Comparison of ENCODE assay signal across 1 cellular context in the genomic region with DNA sequence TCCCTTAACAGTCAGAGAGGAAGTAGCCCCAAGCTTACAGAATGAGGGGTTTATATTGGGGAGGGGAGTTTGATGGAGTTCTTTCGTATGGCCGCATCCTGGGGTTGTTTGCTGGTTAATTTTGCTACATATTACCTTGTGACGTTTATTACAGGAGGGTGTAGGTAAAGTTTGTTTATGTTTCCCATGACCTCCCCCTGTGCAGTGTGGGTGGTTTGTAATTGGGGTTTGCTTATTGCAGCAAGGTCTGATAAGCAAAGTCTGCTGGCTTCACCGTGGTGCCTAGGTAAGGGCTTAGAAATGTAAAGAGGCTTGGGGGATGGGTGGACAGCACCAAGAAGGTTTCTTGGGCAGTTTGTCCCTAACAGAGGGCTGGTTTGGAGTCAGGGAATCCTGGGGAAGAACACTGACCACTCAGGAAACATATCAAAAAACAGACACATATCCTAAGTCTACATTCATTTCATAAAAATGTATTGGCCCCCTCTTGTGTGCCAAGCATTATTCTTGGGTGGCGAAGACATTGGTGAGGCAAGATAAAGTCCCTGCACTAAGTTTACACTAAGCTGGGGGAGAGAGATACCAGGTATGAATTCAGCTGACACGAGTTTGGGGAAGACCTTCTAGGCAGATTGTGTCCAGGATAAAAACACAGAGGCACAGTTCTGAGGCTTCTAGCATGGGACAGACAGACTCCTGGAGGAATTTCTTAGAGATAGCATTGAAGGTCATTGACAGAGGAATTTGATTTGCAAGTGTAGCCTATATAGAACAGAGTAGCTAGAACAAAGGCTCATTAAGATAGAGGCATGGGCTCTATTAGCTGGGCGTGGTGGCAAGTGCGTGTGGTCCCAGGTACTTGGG.
A peak's percentile ranks its signal among the peaks of the same experiment; 100 is the strongest.
TF ChIP-seq lines count a peak whose summit lies in the region.

No MANE protein-coding gene starts in this region.

TF ChIP-seq in HEK293, 187 proteins besides CTCF, POLR2A, EP300 and RAD21 (continued from another document):
- no peak for TF ChIP-seq ZNF121 (tag by site-specific recombination; IDR thresholded peaks at IDR 0.05)
- peak; percentile 20; the same call in 1 of the 2 replicates for TF ChIP-seq ZXDB (tag by site-specific recombination; IDR thresholded peaks at IDR 0.05)
- TF ChIP-seq ZNF629 (tag by site-specific recombination; IDR thresholded peaks at IDR 0.05) = 0 out of 2 replicates have a peak, but pooled peaks have one; percentile 31
- no peak for TF ChIP-seq ZNF830 (tag by site-specific recombination; IDR thresholded peaks at IDR 0.05; ENCODE audit: low read depth)
- no peak for TF ChIP-seq ZNF146 (tag by site-specific recombination; IDR thresholded peaks at IDR 0.05)
- TF ChIP-seq ZFHX2 (tag by site-specific recombination; conservative IDR thresholded peaks at IDR 0.05) = peak; percentile 78
- no peak for TF ChIP-seq MYNN (tag by site-specific recombination; IDR thresholded peaks at IDR 0.05; ENCODE audit: borderline replicate concordance)
- no peak for TF ChIP-seq SALL2 (tag by site-specific recombination; IDR thresholded peaks at IDR 0.05; ENCODE audit: borderline replicate concordance)
- TF ChIP-seq, protein P1, sequence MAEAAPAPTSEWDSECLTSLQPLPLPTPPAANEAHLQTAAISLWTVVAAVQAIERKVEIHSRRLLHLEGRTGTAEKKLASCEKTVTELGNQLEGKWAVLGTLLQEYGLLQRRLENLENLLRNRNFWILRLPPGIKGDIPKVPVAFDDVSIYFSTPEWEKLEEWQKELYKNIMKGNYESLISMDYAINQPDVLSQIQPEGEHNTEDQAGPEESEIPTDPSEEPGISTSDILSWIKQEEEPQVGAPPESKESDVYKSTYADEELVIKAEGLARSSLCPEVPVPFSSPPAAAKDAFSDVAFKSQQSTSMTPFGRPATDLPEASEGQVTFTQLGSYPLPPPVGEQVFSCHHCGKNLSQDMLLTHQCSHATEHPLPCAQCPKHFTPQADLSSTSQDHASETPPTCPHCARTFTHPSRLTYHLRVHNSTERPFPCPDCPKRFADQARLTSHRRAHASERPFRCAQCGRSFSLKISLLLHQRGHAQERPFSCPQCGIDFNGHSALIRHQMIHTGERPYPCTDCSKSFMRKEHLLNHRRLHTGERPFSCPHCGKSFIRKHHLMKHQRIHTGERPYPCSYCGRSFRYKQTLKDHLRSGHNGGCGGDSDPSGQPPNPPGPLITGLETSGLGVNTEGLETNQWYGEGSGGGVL (tag by site-specific recombination; IDR thresholded peaks at IDR 0.05) = peak; percentile 48; the same call in 1 of the 2 replicates
- TF ChIP-seq ZNF223 (tag by site-specific recombination; IDR thresholded peaks at IDR 0.05) = no peak
- no peak for TF ChIP-seq ZNF544 (tag by site-specific recombination; IDR thresholded peaks at IDR 0.05)
- TF ChIP-seq ZNF585B (tag by site-specific recombination; IDR thresholded peaks at IDR 0.05) = no peak
- TF ChIP-seq ZNF2 (tag by site-specific recombination; IDR thresholded peaks at IDR 0.05) = no peak
- TF ChIP-seq GLIS1 (tag by site-specific recombination; IDR thresholded peaks at IDR 0.05) = peak; percentile 88
- TF ChIP-seq, protein P2, sequence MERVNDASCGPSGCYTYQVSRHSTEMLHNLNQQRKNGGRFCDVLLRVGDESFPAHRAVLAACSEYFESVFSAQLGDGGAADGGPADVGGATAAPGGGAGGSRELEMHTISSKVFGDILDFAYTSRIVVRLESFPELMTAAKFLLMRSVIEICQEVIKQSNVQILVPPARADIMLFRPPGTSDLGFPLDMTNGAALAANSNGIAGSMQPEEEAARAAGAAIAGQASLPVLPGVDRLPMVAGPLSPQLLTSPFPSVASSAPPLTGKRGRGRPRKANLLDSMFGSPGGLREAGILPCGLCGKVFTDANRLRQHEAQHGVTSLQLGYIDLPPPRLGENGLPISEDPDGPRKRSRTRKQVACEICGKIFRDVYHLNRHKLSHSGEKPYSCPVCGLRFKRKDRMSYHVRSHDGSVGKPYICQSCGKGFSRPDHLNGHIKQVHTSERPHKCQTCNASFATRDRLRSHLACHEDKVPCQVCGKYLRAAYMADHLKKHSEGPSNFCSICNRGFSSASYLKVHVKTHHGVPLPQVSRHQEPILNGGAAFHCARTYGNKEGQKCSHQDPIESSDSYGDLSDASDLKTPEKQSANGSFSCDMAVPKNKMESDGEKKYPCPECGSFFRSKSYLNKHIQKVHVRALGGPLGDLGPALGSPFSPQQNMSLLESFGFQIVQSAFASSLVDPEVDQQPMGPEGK (tag by site-specific recombination; IDR thresholded peaks at IDR 0.05) = peak; percentile 49; the same call in 1 of the 2 replicates
- TF ChIP-seq ZNF416 (tag by site-specific recombination; IDR thresholded peaks at IDR 0.05) = no peak
- TF ChIP-seq, protein P3, sequence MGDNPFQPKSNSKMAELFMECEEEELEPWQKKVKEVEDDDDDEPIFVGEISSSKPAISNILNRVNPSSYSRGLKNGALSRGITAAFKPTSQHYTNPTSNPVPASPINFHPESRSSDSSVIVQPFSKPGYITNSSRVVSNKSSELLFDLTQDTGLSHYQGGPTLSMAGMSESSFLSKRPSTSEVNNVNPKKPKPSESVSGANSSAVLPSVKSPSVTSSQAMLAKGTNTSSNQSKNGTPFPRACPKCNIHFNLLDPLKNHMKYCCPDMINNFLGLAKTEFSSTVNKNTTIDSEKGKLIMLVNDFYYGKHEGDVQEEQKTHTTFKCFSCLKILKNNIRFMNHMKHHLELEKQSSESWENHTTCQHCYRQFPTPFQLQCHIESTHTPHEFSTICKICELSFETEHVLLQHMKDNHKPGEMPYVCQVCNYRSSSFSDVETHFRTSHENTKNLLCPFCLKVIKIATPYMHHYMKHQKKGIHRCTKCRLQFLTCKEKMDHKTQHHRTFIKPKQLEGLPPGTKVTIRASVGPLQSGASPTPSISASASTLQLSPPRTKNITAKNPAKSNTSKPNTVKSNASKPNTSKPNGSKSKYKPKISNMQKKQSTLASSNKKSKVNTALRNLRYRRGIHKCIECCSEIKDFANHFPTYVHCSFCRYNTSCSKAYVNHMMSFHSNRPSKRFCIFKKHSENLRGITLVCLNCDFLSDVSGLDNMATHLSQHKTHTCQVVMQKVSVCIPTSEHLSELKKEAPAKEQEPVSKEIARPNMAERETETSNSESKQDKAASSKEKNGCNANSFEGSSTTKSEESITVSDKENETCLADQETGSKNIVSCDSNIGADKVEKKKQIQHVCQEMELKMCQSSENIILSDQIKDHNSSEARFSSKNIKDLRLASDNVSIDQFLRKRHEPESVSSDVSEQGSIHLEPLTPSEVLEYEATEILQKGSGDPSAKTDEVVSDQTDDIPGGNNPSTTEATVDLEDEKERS (tag by site-specific recombination; IDR thresholded peaks at IDR 0.05) = no peak
- TF ChIP-seq ZEB2 (tag by site-specific recombination; IDR thresholded peaks at IDR 0.05) = 0 out of 2 replicates have a peak, but pooled peaks have one; percentile 27
- no peak for TF ChIP-seq ZFP69B (tag by site-specific recombination; IDR thresholded peaks at IDR 0.05)
- TF ChIP-seq, protein P4, sequence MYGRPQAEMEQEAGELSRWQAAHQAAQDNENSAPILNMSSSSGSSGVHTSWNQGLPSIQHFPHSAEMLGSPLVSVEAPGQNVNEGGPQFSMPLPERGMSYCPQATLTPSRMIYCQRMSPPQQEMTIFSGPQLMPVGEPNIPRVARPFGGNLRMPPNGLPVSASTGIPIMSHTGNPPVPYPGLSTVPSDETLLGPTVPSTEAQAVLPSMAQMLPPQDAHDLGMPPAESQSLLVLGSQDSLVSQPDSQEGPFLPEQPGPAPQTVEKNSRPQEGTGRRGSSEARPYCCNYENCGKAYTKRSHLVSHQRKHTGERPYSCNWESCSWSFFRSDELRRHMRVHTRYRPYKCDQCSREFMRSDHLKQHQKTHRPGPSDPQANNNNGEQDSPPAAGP (tag by site-specific recombination; IDR thresholded peaks at IDR 0.05) = no peak
- TF ChIP-seq, protein P5, sequence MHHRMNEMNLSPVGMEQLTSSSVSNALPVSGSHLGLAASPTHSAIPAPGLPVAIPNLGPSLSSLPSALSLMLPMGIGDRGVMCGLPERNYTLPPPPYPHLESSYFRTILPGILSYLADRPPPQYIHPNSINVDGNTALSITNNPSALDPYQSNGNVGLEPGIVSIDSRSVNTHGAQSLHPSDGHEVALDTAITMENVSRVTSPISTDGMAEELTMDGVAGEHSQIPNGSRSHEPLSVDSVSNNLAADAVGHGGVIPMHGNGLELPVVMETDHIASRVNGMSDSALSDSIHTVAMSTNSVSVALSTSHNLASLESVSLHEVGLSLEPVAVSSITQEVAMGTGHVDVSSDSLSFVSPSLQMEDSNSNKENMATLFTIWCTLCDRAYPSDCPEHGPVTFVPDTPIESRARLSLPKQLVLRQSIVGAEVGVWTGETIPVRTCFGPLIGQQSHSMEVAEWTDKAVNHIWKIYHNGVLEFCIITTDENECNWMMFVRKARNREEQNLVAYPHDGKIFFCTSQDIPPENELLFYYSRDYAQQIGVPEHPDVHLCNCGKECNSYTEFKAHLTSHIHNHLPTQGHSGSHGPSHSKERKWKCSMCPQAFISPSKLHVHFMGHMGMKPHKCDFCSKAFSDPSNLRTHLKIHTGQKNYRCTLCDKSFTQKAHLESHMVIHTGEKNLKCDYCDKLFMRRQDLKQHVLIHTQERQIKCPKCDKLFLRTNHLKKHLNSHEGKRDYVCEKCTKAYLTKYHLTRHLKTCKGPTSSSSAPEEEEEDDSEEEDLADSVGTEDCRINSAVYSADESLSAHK (tag by site-specific recombination; IDR thresholded peaks at IDR 0.05) = no peak
- no peak for TF ChIP-seq ZNF239 (tag by site-specific recombination; IDR thresholded peaks at IDR 0.05)
- no peak for TF ChIP-seq GLI4 (tag by site-specific recombination; IDR thresholded peaks at IDR 0.05)
- TF ChIP-seq ZSCAN16 (tag by site-specific recombination; IDR thresholded peaks at IDR 0.05) = no peak
- no peak for TF ChIP-seq ZNF785 (tag by site-specific recombination; IDR thresholded peaks at IDR 0.05)
- no peak for TF ChIP-seq OVOL3 (tag by site-specific recombination; IDR thresholded peaks at IDR 0.05)
- TF ChIP-seq ZNF184 (tag by site-specific recombination; IDR thresholded peaks at IDR 0.05) = no peak
- TF ChIP-seq ZIC2 (tag by site-specific recombination; IDR thresholded peaks at IDR 0.05) = peak; percentile 47; the same call in 1 of the 2 replicates
- TF ChIP-seq, protein P6, sequence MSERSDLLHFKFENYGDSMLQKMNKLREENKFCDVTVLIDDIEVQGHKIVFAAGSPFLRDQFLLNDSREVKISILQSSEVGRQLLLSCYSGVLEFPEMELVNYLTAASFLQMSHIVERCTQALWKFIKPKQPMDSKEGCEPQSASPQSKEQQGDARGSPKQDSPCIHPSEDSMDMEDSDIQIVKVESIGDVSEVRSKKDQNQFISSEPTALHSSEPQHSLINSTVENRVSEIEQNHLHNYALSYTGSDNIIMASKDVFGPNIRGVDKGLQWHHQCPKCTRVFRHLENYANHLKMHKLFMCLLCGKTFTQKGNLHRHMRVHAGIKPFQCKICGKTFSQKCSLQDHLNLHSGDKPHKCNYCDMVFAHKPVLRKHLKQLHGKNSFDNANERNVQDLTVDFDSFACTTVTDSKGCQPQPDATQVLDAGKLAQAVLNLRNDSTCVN (tag by site-specific recombination; optimal IDR thresholded peaks at IDR 0.05) = no peak
- TF ChIP-seq EGR2 (tag by site-specific recombination; IDR thresholded peaks at IDR 0.05; ENCODE audit: low read depth) = peak; percentile 76
